In the genomic region with DNA sequence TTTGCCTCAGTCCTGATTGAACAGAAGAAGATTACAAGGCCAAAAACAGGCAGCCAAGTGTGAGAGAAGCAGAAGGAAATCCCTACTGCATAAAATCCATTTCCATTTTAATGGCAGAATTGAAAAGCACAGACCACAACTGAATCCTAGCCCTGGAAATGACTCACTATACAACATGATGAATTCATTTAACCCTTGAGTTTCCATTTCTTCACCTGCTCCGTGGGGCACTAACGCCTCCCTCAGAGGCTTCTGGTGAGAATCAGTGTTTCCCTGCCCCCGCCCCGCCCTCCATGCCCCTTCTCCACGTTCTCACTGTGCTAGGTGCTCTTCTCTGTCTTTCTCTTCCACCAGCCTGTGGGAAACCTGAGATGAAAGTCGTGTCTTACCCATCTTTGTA, we compare ENCODE assay signal across 4 cellular contexts. TPM values are rescaled to one million over a fixed set of nuclear protein-coding genes. Genes with fewer than 3 reads are reported as not detected.
"Had no signal": no experiment of that assay in that cellular context is flagged by ENCODE, and none has a peak within 500 bp of the region (broad histone marks: within the 10 kb centered on the region; RNA-seq: fewer than 3 reads in every experiment).

No MANE protein-coding gene starts in this region.

RNA-seq across cellular contexts. Expression of a gene that starts 40.3 kb away (rescaled TPM):
- total RNA-seq: GM23248, H9, HepG2, HT-29 had no signal
- polyA plus RNA-seq: GM23248, HepG2 had no signal

RNA-seq across cellular contexts. Expression of a gene that starts 41.0 kb away (rescaled TPM):
- total RNA-seq: GM23248, H9, HepG2, HT-29 had no signal
- polyA plus RNA-seq: GM23248, HepG2 had no signal
